In the genomic region with DNA sequence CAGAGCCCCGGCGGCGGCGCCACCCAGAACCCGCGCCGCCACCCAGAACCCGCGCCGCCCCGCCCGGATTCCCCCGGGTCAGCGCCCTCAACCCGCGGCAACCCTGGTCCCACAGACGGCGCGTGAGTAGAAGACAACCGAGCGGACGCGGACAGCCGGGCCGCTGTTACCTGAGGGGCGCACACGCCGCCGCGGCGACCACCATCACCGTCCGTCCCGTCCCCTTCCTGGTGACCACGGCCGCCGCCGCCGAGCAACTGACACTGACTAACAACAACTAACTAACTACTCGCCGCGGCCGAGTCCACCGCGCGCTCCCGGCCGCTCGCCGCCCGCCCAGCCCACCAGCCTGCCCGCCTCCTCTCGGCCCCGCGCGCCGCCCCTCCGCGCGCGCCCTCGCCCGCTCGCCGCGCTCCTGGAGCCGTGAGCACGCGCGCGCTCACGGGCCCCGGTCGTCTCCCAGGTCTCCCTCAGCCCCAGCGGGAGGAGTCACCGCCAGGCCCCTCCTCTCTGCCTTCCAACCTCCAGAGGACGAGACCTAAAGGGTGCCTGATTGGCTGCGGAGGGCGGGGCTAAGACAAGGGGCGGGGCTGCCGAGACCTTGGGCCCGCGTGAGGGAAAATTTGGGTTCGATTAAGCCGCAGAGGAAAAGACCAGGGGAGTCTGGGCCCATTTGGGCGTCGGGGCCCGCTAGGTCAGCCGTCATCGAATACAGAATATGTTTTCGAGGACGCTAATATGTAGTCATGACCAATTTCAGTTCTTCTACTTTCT, we compare ENCODE assay signal across 8 cellular contexts. TPM values are rescaled to one million over a fixed set of nuclear protein-coding genes. Genes with fewer than 3 reads are reported as not detected.
A peak's percentile ranks its signal among the peaks of the same experiment; 100 is the strongest.
DNase-seq lines count a peak whose midpoint lies in the region; ATAC-seq, FAIRE-seq and TF ChIP-seq lines count a peak whose summit lies in the region.

A gene with protein sequence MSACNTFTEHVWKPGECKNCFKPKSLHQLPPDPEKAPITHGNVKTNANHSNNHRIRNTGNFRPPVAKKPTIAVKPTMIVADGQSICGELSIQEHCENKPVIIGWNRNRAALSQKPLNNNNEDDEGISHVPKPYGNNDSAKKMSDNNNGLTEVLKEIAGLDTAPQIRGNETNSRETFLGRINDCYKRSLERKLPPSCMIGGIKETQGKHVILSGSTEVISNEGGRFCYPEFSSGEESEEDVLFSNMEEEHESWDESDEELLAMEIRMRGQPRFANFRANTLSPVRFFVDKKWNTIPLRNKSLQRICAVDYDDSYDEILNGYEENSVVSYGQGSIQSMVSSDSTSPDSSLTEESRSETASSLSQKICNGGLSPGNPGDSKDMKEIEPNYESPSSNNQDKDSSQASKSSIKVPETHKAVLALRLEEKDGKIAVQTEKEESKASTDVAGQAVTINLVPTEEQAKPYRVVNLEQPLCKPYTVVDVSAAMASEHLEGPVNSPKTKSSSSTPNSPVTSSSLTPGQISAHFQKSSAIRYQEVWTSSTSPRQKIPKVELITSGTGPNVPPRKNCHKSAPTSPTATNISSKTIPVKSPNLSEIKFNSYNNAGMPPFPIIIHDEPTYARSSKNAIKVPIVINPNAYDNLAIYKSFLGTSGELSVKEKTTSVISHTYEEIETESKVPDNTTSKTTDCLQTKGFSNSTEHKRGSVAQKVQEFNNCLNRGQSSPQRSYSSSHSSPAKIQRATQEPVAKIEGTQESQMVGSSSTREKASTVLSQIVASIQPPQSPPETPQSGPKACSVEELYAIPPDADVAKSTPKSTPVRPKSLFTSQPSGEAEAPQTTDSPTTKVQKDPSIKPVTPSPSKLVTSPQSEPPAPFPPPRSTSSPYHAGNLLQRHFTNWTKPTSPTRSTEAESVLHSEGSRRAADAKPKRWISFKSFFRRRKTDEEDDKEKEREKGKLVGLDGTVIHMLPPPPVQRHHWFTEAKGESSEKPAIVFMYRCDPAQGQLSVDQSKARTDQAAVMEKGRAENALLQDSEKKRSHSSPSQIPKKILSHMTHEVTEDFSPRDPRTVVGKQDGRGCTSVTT (N-terminal part only) (minus strand): TSS at position 269 of the 774 bp plus-strand sequence. CDS start 238,178 bp downstream, outside the sequence.

- TF ChIP-seq POLR2A in GM18505 (IDR thresholded peaks at IDR 0.05; ENCODE audit: borderline replicate concordance, extremely low read depth, insufficient read depth, insufficient read length), result peak; percentile 69

- peaks cover 0 to 57% of the 10 kb centered on the region in 2 donors for H3K4me1 ChIP-seq in right atrium auricular region

- peak within 1 kb of the TSS; percentile 95 to 98 for H3K27ac ChIP-seq in right atrium auricular region

- peak; percentile 81 for FAIRE-seq in urothelium cell line (lab: Jason Lieb, UNC)

- peak; percentile 89 for ATAC-seq in GM18505 (IDR thresholded peaks at IDR 0.05; ENCODE audit: unreplicated experiment)
- peak; percentile 87 for ATAC-seq in HG02970 (IDR thresholded peaks at IDR 0.05; ENCODE audit: low FRiP score, unreplicated experiment)

- H3K36me3 ChIP-seq in right atrium auricular region, result no peaks in the 10 kb centered on the region

- H3K27me3 ChIP-seq in right atrium auricular region, result no peaks in the 10 kb centered on the region

- no peak for TF ChIP-seq CTCF in right atrium auricular region (IDR thresholded peaks at IDR 0.05)

- DNase-seq in NCI-H1930 (lab: John Stamatoyannopoulos, UW) (peak; percentile 94), anterior cingulate cortex (lab: John Stamatoyannopoulos, UW) (peak; percentile 65 to 99 (median 97)), right atrium auricular region (ENCODE audit: low spot score) (peak; percentile 97), pulmonary artery endothelial cell (ENCODE audit: low read depth, low spot score) (peak; percentile 97), urothelium cell line (ENCODE audit: low spot score) (peak; percentile 99)

- peak within 1 kb of the TSS; percentile 78 to 96 for H3K4me3 ChIP-seq in right atrium auricular region

- H3K9me3 ChIP-seq in right atrium auricular region, result no peaks in the 10 kb centered on the region

- intact Hi-C loops in T-helper 2 cell treated with Interferon-gamma antibody and Interleukin-4, amounts not matched to agents 100 ng/mL and 5 ng/mL, for 36 hours (cut with micrococcal nuclease), result loop anchor here (1.0 to 5.0 kb wide), 3 partner anchors 11 to 515 kb away; a partner anchor contains a TSS

RNA-seq across cellular contexts. Expression of the gene that starts here (rescaled TPM):
- 16.6 and 19.5 TPM in 2 replicates for total RNA-seq in T-helper 2 cell treated with Interferon-gamma antibody and Interleukin-4, amounts not matched to agents 100 ng/mL and 5 ng/mL, for 36 hours
- total RNA-seq in right atrium auricular region (10 to 100 TPM; 44.2 to 59.8 TPM), pulmonary artery endothelial cell (69.5 and 78.1 TPM in 2 replicates)

Comparison
In these comparisons a context has a peak if more than half of its experiments do, and no peak if none do; other contexts are left out.
1. Peak in every context shown above with its lines: DNase-seq, ATAC-seq, H3K4me3 ChIP-seq and H3K27ac ChIP-seq.